ENCODE assay signal across 8 cellular contexts in the genomic region with DNA sequence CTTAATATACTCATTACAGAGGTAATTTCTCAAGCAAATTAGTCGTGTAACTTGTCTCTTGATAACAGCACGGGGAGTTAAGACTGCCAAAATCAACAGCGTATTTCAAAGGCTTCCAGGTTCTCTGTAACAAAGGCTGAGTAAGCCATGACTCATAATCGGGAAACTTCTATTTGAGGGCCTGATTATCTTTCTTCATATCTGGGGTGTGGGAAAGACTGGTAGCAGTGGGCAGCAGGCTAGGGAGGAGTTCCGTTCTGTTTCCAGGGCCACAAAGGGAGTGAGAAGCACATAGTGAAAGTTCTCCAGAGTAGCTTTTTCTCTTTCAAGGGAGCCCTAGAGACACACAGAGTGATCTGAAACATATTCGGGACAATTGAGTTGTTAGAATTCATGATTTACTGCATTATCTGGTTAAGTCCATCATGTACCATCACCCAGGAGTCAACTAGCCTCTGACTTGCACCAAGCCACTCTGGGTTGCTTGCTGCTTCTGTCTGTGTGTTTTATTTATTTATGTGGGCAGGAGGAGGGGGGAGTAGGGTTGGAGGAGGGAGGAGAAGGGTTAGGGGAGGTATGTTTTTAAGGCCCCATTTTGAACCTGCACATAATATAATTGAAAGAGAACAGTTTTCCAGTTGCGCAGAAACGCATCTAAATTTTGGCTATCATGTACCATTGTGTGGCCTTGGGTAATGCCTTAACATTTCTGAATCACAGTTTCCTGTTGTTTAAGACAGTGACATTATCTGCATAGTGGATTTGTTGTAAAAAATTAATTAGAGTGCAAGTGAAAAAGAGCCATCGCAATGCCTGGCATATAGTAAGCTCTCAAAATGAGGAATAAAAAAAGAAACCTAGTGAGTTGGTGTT.
A peak's percentile ranks its signal among the peaks of the same experiment; 100 is the strongest.
DNase-seq lines count a peak whose midpoint lies in the region; ATAC-seq, FAIRE-seq and TF ChIP-seq lines count a peak whose summit lies in the region.

No MANE protein-coding gene starts in this region.

- H3K4me2 ChIP-seq in hepatocyte, result peak overlapping the region; percentile 49

- H3K79me2 ChIP-seq in hepatocyte, result no peaks in the 10 kb centered on the region

- no peaks in the 10 kb centered on the region for H4K20me1 ChIP-seq in hepatocyte (ENCODE audit: insufficient read depth, poor library complexity, severe bottlenecking)

- no peaks in the 10 kb centered on the region for H3K36me3 ChIP-seq in HUES48 (ENCODE audit: control insufficient read depth, insufficient read depth, low read length)
- no peaks in the 10 kb centered on the region for H3K36me3 ChIP-seq in hepatocyte (replicated peaks; ENCODE audit: insufficient read depth, low read depth)
- no peaks in the 10 kb centered on the region for H3K36me3 ChIP-seq in small intestine (ENCODE audit: control insufficient read depth in 2 of 2, insufficient read depth in 2 of 2, low read length in 2 of 2)

- H3K27ac ChIP-seq in 22Rv1 (peak overlapping the region; percentile 56), HUES48 (ENCODE audit: low read depth, low read length) (peak overlapping the region; percentile 70), VCaP (peak overlapping the region; percentile 78), hepatocyte (peak overlapping the region; percentile 49), small intestine (ENCODE audit: low read depth in 1 of 2, low read length in 1 of 2) (peak overlapping the region in 1 of 2 donors; percentile 74)

- FAIRE-seq in small intestine (lab: Jason Lieb, UNC), result no peak

- ATAC-seq in GM18498 (IDR thresholded peaks at IDR 0.05; ENCODE audit: unreplicated experiment), result no peak

- no peak overlapping the region for H2AFZ ChIP-seq in hepatocyte

- no peaks in the 10 kb centered on the region for H3K9me2 ChIP-seq in hepatocyte (replicated peaks; ENCODE audit: insufficient read depth)

- TF ChIP-seq CTCF in 22Rv1 (IDR thresholded peaks at IDR 0.05), result no peak
- no peak for TF ChIP-seq CTCF in VCaP (conservative IDR thresholded peaks at IDR 0.05)
- TF ChIP-seq CTCF in hepatocyte (IDR thresholded peaks at IDR 0.05; ENCODE audit: poor library complexity), result no peak

- H3K4me3 ChIP-seq in HUES48 (ENCODE audit: low read depth, low read length) (no peak overlapping the region), hepatocyte (no peak overlapping the region), small intestine (ENCODE audit: low read depth in 1 of 2, low read length in 2 of 2) (no peak overlapping the region)

- peaks cover 3% of the 10 kb centered on the region; the same call in 1 of the 2 replicates for H3K4me1 ChIP-seq in HUES48 (ENCODE audit: control insufficient read depth, insufficient read depth, low read length)
- H3K4me1 ChIP-seq in hepatocyte (ENCODE audit: insufficient read depth), result peaks cover 21% of the 10 kb centered on the region
- H3K4me1 ChIP-seq in small intestine (ENCODE audit: control insufficient read depth in 2 of 2, insufficient read depth in 1 of 2, low read depth in 1 of 2, low read length in 1 of 2), result peaks cover 3 to 6% of the 10 kb centered on the region in 2 donors

- no peak overlapping the region for H3K9ac ChIP-seq in HUES48 (ENCODE audit: low read depth, low read length)

- H3K9me3 ChIP-seq in HUES48 (ENCODE audit: control insufficient read depth, insufficient read depth, low read length) (no peaks in the 10 kb centered on the region), hepatocyte (ENCODE audit: low read depth) (no peaks in the 10 kb centered on the region), small intestine (ENCODE audit: control insufficient read depth, low read depth) (no peaks in the 10 kb centered on the region)

- 51% methylated on average over 9 of the region's 9 CpGs for WGBS in hepatocyte (ENCODE audit: low lambda C conversion rate, missing lambda C conversion rate)
- WGBS in small intestine, 3 donors, result 33 to 50% (median 38%) methylated on average over 9 of the region's 9 CpGs

- DNase-seq in hepatocyte (ENCODE audit: low spot score) (peak; percentile 56), small intestine (peak; percentile 86), HK-2 (ENCODE audit: unreplicated experiment) (no peak)
- no peak for DNase-seq in activated effector memory CD4-positive, alpha-beta T cell treated with Interleukin-2 at 50 U/mL for 16 hours

- H3K27me3 ChIP-seq in HUES48 (ENCODE audit: control insufficient read depth, insufficient read depth, low read length), result no peaks in the 10 kb centered on the region
- no peaks in the 10 kb centered on the region for H3K27me3 ChIP-seq in hepatocyte
- H3K27me3 ChIP-seq in small intestine (ENCODE audit: control insufficient read depth in 2 of 2, insufficient read depth in 2 of 2, low read length in 2 of 2), result no peaks in the 10 kb centered on the region

Comparison
In these comparisons a context has a peak if more than half of its experiments do, and no peak if none do; other contexts are left out.
1. DNase-seq: peak in hepatocyte (single experiment) and small intestine (single experiment); none in activated effector memory CD4-positive, alpha-beta T cell treated with Interleukin-2 at 50 U/mL for 16 hours (single experiment) and HK-2 (single experiment).